In genomic region chr14:93067088-93067487, GRCh38 we compare ENCODE assay signal across 15 cellular contexts. TPM values are rescaled to one million over a fixed set of nuclear protein-coding genes. Genes with fewer than 3 reads are reported as not detected.
DNase-seq lines count a peak whose midpoint lies in the region; ATAC-seq and TF ChIP-seq lines count a peak whose summit lies in the region.
"Had no signal": no experiment of that assay in that cellular context is flagged by ENCODE, and none has a peak within 500 bp of the region (broad histone marks: within the 10 kb centered on the region; RNA-seq: fewer than 3 reads in every experiment).

No MANE protein-coding gene starts in this region.

- H3K36me3 Mint-ChIP-seq in CD8-positive, alpha-beta T cell: no peaks in the 10 kb centered on the region
- H3K36me3 Mint-ChIP-seq in central memory CD8-positive, alpha-beta T cell (ENCODE audit: insufficient read depth): peaks cover 13% of the 10 kb centered on the region
- H3K36me3 Mint-ChIP-seq: neural progenitor cell, WTC11 had no signal

- no peaks in the 10 kb centered on the region for H3K36me3 ChIP-seq in CD8-positive, alpha-beta T cell (ENCODE audit: insufficient read depth, low read length)
- H3K36me3 ChIP-seq: neural progenitor cell had no signal

- H3K4me3 ChIP-seq in CD8-positive, alpha-beta T cell (ENCODE audit: low read depth, low read length): no peak overlapping the region
- H3K4me3 ChIP-seq: neural progenitor cell, testis had no signal

- H3K27me3 ChIP-seq in CD8-positive, alpha-beta T cell (ENCODE audit: insufficient read depth, low read length): no peaks in the 10 kb centered on the region
- H3K27me3 ChIP-seq: neural progenitor cell, testis had no signal

- TF ChIP-seq CTCF in CD8-positive, alpha-beta T cell (IDR thresholded peaks at IDR 0.05): no peak
- no peak for TF ChIP-seq CTCF in RWPE1 (conservative IDR thresholded peaks at IDR 0.05; ENCODE audit: low read depth)

- no peaks in the 10 kb centered on the region for H3K9me3 Mint-ChIP-seq in CD8-positive, alpha-beta T cell
- no peaks in the 10 kb centered on the region for H3K9me3 Mint-ChIP-seq in central memory CD8-positive, alpha-beta T cell
- H3K9me3 Mint-ChIP-seq: neural progenitor cell, WTC11 had no signal

- H3K4me1 ChIP-seq in CD8-positive, alpha-beta T cell (ENCODE audit: insufficient read depth, low read length): peaks cover 58% of the 10 kb centered on the region
- H3K4me1 ChIP-seq: neural progenitor cell had no signal

- H3K27me3 Mint-ChIP-seq in CD8-positive, alpha-beta T cell (ENCODE audit: low read depth): no peaks in the 10 kb centered on the region
- H3K27me3 Mint-ChIP-seq in central memory CD8-positive, alpha-beta T cell: no peaks in the 10 kb centered on the region

- H3K27ac ChIP-seq in CD8-positive, alpha-beta T cell (ENCODE audit: low read depth, low read length): peak overlapping the region; percentile 57
- H3K27ac ChIP-seq in RWPE1: peak overlapping the region; percentile 38; the same call in 1 of the 2 replicates
- H3K27ac ChIP-seq: neural progenitor cell, testis had no signal

- H3K9me3 ChIP-seq in CD8-positive, alpha-beta T cell (ENCODE audit: low read length): no peaks in the 10 kb centered on the region
- H3K9me3 ChIP-seq: testis had no signal

- ATAC-seq in CD8-positive, alpha-beta T cell: no peak
- ATAC-seq in central memory CD8-positive, alpha-beta T cell (replicated peaks; ENCODE audit: extremely low read depth, poor library complexity, severe bottlenecking): no peak
- ATAC-seq in HG03025 (IDR thresholded peaks at IDR 0.05; ENCODE audit: low FRiP score, unreplicated experiment): no peak
- ATAC-seq in HG03135 (IDR thresholded peaks at IDR 0.05; ENCODE audit: unreplicated experiment): no peak
- ATAC-seq: right cardiac atrium, WTC11 had no signal

- no peak for DNase-seq in CD8-positive, alpha-beta T cell
- DNase-seq in RWPE1 (ENCODE audit: low spot score): no peak
- no peak for DNase-seq in central memory CD8-positive, alpha-beta T cell (ENCODE audit: low spot score in 2 of 2)
- DNase-seq in renal cortical epithelial cell (ENCODE audit: low read depth): peak; percentile 56
- no peak for DNase-seq in stimulated activated naive CD4-positive, alpha-beta T cell (lab: John Stamatoyannopoulos, UW)
- DNase-seq: aorta, cortex of kidney, glutamatergic neuron, T-helper 1 cell, testis had no signal

- peaks cover 73% of the 10 kb centered on the region for H3K4me1 Mint-ChIP-seq in CD8-positive, alpha-beta T cell (ENCODE audit: low read depth)
- H3K4me1 Mint-ChIP-seq in central memory CD8-positive, alpha-beta T cell: peaks cover 52% of the 10 kb centered on the region

- CTCF ChIA-PET in CD8-positive, alpha-beta T cell (lab: Charles Lee): interaction anchor here (1.0 to 8.0 kb wide), 3 partner anchors 32 to 47 kb away, joined by 3 to 65 read pairs (median 17); partner anchors contain the start of gene ITPK1
- CTCF ChIA-PET in RWPE1 (lab: Yijun Ruan, JAX): no interaction called here

- POLR2A ChIA-PET in CD8-positive, alpha-beta T cell (lab: Charles Lee): interaction anchor here (0.7 to 0.9 kb wide), 2 partner anchors 48 to 118 kb away, joined by 3 to 6 read pairs; partner anchors contain the start of gene LYSET
- POLR2A ChIA-PET in RWPE1 (lab: Yijun Ruan, JAX; ENCODE audit: low non-redundant PET): no interaction called here

- intact Hi-C loops in CD8-positive, alpha-beta T cell (cut with DNase I, micrococcal nuclease): loop anchor here (2.0 to 5.0 kb wide), 4 partner anchors 16 to 115 kb away; partner anchors contain the start of gene MOAP1 (in 1 of the 2)

- H3K27ac Mint-ChIP-seq in CD8-positive, alpha-beta T cell: peak overlapping the region; percentile 91
- peak overlapping the region; percentile 86 for H3K27ac Mint-ChIP-seq in central memory CD8-positive, alpha-beta T cell (ENCODE audit: low read depth)
- H3K27ac Mint-ChIP-seq: WTC11 had no signal

- peak overlapping the region; percentile 79 for H3K4me3 Mint-ChIP-seq in CD8-positive, alpha-beta T cell
- peak overlapping the region; percentile 66 for H3K4me3 Mint-ChIP-seq in central memory CD8-positive, alpha-beta T cell
- H3K4me3 Mint-ChIP-seq: neural progenitor cell, WTC11 had no signal

RNA-seq across cellular contexts. Expression of gene ITPK1, which starts 48.6 kb away (rescaled TPM):
- total RNA-seq in CD8-positive, alpha-beta T cell: 10 to 100 TPM; 24.9 to 27.9 TPM
- 24.7 and 52.5 TPM in 2 replicates for total RNA-seq in renal cortical epithelial cell
